32 cellular contexts compared by ENCODE assay signal in genomic region chr10:31270954-31271353, GRCh38.
"Had no signal": no experiment of that assay in that cellular context is flagged by ENCODE, and none has a peak within 500 bp of the region (broad histone marks: within the 10 kb centered on the region; RNA-seq: fewer than 3 reads in every experiment).

No MANE protein-coding gene starts in this region.

- H3K27ac Mint-ChIP-seq: activated CD8-positive, alpha-beta T cell treated with anti-CD3 and anti-CD28 coated beads for 36 hours; activated naive CD8-positive, alpha-beta T cell; activated T-helper 17 cell treated with anti-CD3 and anti-CD28 coated beads, Interleukin-2, amount 50 U/mL, for 72 hours; brain; dendritic cell treated with granulocyte-macrophage colony-stimulating factor and Interleukin-4, amounts not matched to agents 40 ng/mL and 50 ng/mL, for 4 days; effector memory CD8-positive, alpha-beta T cell; T-helper 17 cell; T-helper 2 cell treated with Interferon-gamma antibody and Interleukin-4, amounts not matched to agents 5 μg/mL and 100 μg/mL, for 36 hours; WTC11 had no signal

- DNase-seq: activated CD4-positive, alpha-beta T cell treated with anti-CD3 and anti-CD28 coated beads for 1 hour; activated CD4-positive, alpha-beta T cell treated with anti-CD3 and anti-CD28 coated beads for 4 hours; activated CD4-positive, alpha-beta T cell treated with anti-CD3 and anti-CD28 coated beads, Interleukin-2, amount 50 U/mL, for 1 hour; activated CD4-positive, alpha-beta T cell treated with anti-CD3 and anti-CD28 coated beads, Interleukin-2, amount 50 U/mL, for 48 hours; activated CD8-positive, alpha-beta memory T cell treated with anti-CD3 and anti-CD28 coated beads for 24 hours; activated CD8-positive, alpha-beta T cell treated with anti-CD3 and anti-CD28 coated beads for 36 hours; activated effector memory CD4-positive, alpha-beta T cell treated with Interleukin-2 at 50 U/mL for 16 hours; activated gamma-delta T cell treated with Interleukin-2 at 50 U/mL for 16 hours; activated naive CD4-positive, alpha-beta T cell treated with anti-CD3 and anti-CD28 coated beads, Interleukin-2, amount 50 U/mL, for 16 hours; activated naive CD4-positive, alpha-beta T cell treated with Interleukin-2 at 50 U/mL for 16 hours; activated T-cell treated with anti-CD3 and anti-CD28 coated beads, Interleukin-2, amount 50 U/mL, for 4 hours; amniotic stem cell; anterior cingulate cortex; effector CD4-positive, alpha-beta T cell; effector memory CD8-positive, alpha-beta T cell; esophagus squamous epithelium; foreskin melanocyte; head of caudate nucleus; T-helper 1 cell; T-helper 17 cell; T1000 had no signal

- H3K36me3 Mint-ChIP-seq: WTC11 had no signal

- H3K27me3 Mint-ChIP-seq: activated CD8-positive, alpha-beta T cell treated with anti-CD3 and anti-CD28 coated beads for 36 hours; activated naive CD8-positive, alpha-beta T cell; brain; central memory CD8-positive, alpha-beta T cell; dendritic cell treated with granulocyte-macrophage colony-stimulating factor and Interleukin-4, amounts not matched to agents 40 ng/mL and 50 ng/mL, for 4 days had no signal

- H3K4me3 Mint-ChIP-seq: activated CD8-positive, alpha-beta T cell treated with anti-CD3 and anti-CD28 coated beads for 36 hours; activated naive CD8-positive, alpha-beta T cell; activated T-cell treated with anti-CD3 and anti-CD28 coated beads, Interleukin-2, amount 50 U/mL, for 4 hours; activated T-helper 17 cell treated with anti-CD3 and anti-CD28 coated beads, Interleukin-2, amount 50 U/mL, for 72 hours; brain; central memory CD8-positive, alpha-beta T cell; dendritic cell treated with granulocyte-macrophage colony-stimulating factor and Interleukin-4, amounts not matched to agents 40 ng/mL and 50 ng/mL, for 4 days; effector memory CD8-positive, alpha-beta T cell; T-helper 17 cell; T-helper 2 cell treated with Interferon-gamma antibody and Interleukin-4, amounts not matched to agents 5 μg/mL and 100 μg/mL, for 36 hours; WTC11 had no signal

- ATAC-seq: activated CD8-positive, alpha-beta T cell treated with anti-CD3 and anti-CD28 coated beads for 36 hours; activated T-cell treated with anti-CD3 and anti-CD28 coated beads, Interleukin-2, amount 50 U/mL, for 4 hours; activated T-helper 17 cell treated with anti-CD3 and anti-CD28 coated beads, Interleukin-2, amount 50 U/mL, for 72 hours; effector memory CD8-positive, alpha-beta T cell; T-helper 17 cell; WTC11 had no signal

- H3K4me3 ChIP-seq: breast epithelium, cardiac muscle cell, coronary artery, esophagus squamous epithelium had no signal

- H3K4me1 Mint-ChIP-seq: activated T-helper 17 cell treated with anti-CD3 and anti-CD28 coated beads, Interleukin-2, amount 50 U/mL, for 72 hours; brain; central memory CD8-positive, alpha-beta T cell; T-helper 17 cell; WTC11 had no signal

- H3K36me3 ChIP-seq: breast epithelium, cardiac muscle cell, esophagus squamous epithelium had no signal

- H3K27ac ChIP-seq: breast epithelium, cardiac muscle cell, coronary artery, epithelial cell of prostate, esophagus squamous epithelium had no signal

- H3K4me1 ChIP-seq: breast epithelium, esophagus squamous epithelium had no signal

- H3K27me3 ChIP-seq: breast epithelium, cardiac muscle cell, esophagus squamous epithelium had no signal

- H3K9me3 ChIP-seq: breast epithelium, esophagus squamous epithelium had no signal
